28 cellular contexts compared by ENCODE assay signal in genomic region chr6:20633566-20634340, GRCh38.
"Had no signal": no experiment of that assay in that cellular context is flagged by ENCODE, and none has a peak within 500 bp of the region (broad histone marks: within the 10 kb centered on the region; RNA-seq: fewer than 3 reads in every experiment).

No MANE protein-coding gene starts in this region.

- H3K27ac Mint-ChIP-seq: dendritic cell treated with granulocyte-macrophage colony-stimulating factor and Interleukin-4, amounts not matched to agents 40 ng/mL and 50 ng/mL, for 4 days; memory B cell; nephron; neural progenitor cell; stimulated activated naive CD8-positive, alpha-beta T cell treated with anti-CD3 and anti-CD28 coated beads, Interleukin-15, amount 100 ng/mL, for 72 hours had no signal

- H3K27me3 ChIP-seq: colonic mucosa, esophagus squamous epithelium, neural progenitor cell, right atrium auricular region, suprapubic skin, transverse colon, upper lobe of right lung, uterus had no signal

- H3K4me2 ChIP-seq: neural progenitor cell, smooth muscle cell had no signal

- H3K4me3 Mint-ChIP-seq: dendritic cell treated with granulocyte-macrophage colony-stimulating factor and Interleukin-4, amounts not matched to agents 40 ng/mL and 50 ng/mL, for 4 days; memory B cell; naive thymus-derived CD4-positive, alpha-beta T cell; nephron; neural progenitor cell; stimulated activated naive CD8-positive, alpha-beta T cell treated with anti-CD3 and anti-CD28 coated beads, Interleukin-15, amount 100 ng/mL, for 72 hours had no signal

- ATAC-seq: left lobe of liver; naive thymus-derived CD4-positive, alpha-beta T cell; sciatic nerve; stimulated activated naive CD8-positive, alpha-beta T cell treated with anti-CD3 and anti-CD28 coated beads, Interleukin-15, amount 100 ng/mL, for 72 hours; upper lobe of right lung had no signal

- H3K9ac ChIP-seq: neural progenitor cell had no signal

- DNase-seq: colonic mucosa; effector CD8-positive, alpha-beta T cell; erythroblast; esophagus squamous epithelium; head of caudate nucleus; kidney; midbrain; naive thymus-derived CD4-positive, alpha-beta T cell; stimulated activated CD4-positive, alpha-beta T cell treated with anti-CD3 and anti-CD28 coated beads, Interleukin-12 subunit alpha, Interleukin-12 subunit beta, amount 100 ng/mL, for 4 hours; stimulated activated CD4-positive, alpha-beta T cell treated with anti-CD3 and anti-CD28 coated beads, Interleukin-1b, Interleukin-23, amount 100 ng/mL, for 48 hours; stimulated activated CD4-positive, alpha-beta T cell treated with anti-CD3 and anti-CD28 coated beads, Interleukin-4, amount 100 ng/mL, for 1 hour; stimulated activated CD8-positive, alpha-beta memory T cell treated with anti-CD3 and anti-CD28 coated beads, Interleukin-4, amount 100 ng/mL, for 48 hours; stimulated activated naive CD4-positive, alpha-beta T cell; stimulated activated naive CD8-positive, alpha-beta T cell treated with anti-CD3 and anti-CD28 coated beads, Interleukin-15, amount 100 ng/mL, for 72 hours; transverse colon; upper lobe of right lung; uterus had no signal

- H3K27me3 Mint-ChIP-seq: dendritic cell treated with granulocyte-macrophage colony-stimulating factor and Interleukin-4, amounts not matched to agents 40 ng/mL and 50 ng/mL, for 4 days; memory B cell; naive thymus-derived CD4-positive, alpha-beta T cell; stimulated activated naive CD8-positive, alpha-beta T cell treated with anti-CD3 and anti-CD28 coated beads, Interleukin-15, amount 100 ng/mL, for 72 hours had no signal

- H3K4me3 ChIP-seq: colonic mucosa, esophagus squamous epithelium, lung, neural progenitor cell, prostate gland, right atrium auricular region, smooth muscle cell, suprapubic skin, transverse colon, upper lobe of right lung, uterus had no signal

- H3K9me3 Mint-ChIP-seq: dendritic cell treated with granulocyte-macrophage colony-stimulating factor and Interleukin-4, amounts not matched to agents 40 ng/mL and 50 ng/mL, for 4 days; memory B cell; nephron had no signal

- H3K36me3 ChIP-seq: colonic mucosa, esophagus squamous epithelium, neural progenitor cell, prostate gland, right atrium auricular region, suprapubic skin, transverse colon, upper lobe of right lung, uterus had no signal

- H3K4me1 ChIP-seq: colonic mucosa, prostate gland, suprapubic skin, transverse colon, upper lobe of right lung, uterus had no signal

- H3K27ac ChIP-seq: colonic mucosa, esophagus squamous epithelium, neural progenitor cell, prostate gland, right atrium auricular region, suprapubic skin, transverse colon, upper lobe of right lung, uterus had no signal

- H3K9me3 ChIP-seq: colonic mucosa, esophagus squamous epithelium, prostate gland, right atrium auricular region, suprapubic skin, transverse colon, upper lobe of right lung, uterus had no signal

- H2AFZ ChIP-seq: neural progenitor cell had no signal
